15 cellular contexts compared by ENCODE assay signal in the genomic region with DNA sequence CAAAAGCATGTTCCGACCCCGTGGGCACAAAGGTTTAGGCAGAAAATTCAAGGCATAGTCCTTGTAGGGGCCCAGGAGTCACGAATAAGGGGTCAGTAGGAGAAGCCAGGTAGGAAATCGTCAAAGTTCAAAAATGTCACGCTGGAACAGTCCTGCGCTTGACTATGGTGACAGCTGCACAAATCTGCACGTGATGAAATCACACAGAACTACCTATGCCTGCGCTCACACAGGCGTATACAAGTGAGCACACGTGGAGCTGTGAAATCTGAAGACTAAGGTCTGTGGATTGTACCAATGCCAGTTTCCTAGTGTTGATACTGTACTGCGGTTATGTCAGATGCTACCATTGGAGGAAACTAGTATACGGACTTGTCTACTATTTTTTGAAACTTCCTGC.
DNase-seq lines count a peak whose midpoint lies in the region; ATAC-seq and TF ChIP-seq lines count a peak whose summit lies in the region.
"Had no signal": no experiment of that assay in that cellular context is flagged by ENCODE, and none has a peak within 500 bp of the region (broad histone marks: within the 10 kb centered on the region; RNA-seq: fewer than 3 reads in every experiment).

No MANE protein-coding gene starts in this region.

- no peaks in the 10 kb centered on the region for H3K9me3 Mint-ChIP-seq in nephron progenitor cell
- H3K9me3 Mint-ChIP-seq: CD4-positive, alpha-beta T cell; H9 had no signal

- peak overlapping the region in 1 of 2 experiments; percentile 45; a peak in 2 of 4 replicates for H3K4me3 ChIP-seq in SK-N-SH (ENCODE audit: low read depth in 2 of 2, low read length in 1 of 2)
- peak overlapping the region; percentile 5; the same call in 1 of the 2 replicates for H3K4me3 ChIP-seq in SJSA1
- H3K4me3 ChIP-seq in thyroid gland (replicated peaks in 1 of 3) = no peak overlapping the region
- H3K4me3 ChIP-seq: GM12878 had no signal

- H3K9me3 ChIP-seq in SK-N-SH = no peaks in the 10 kb centered on the region
- H3K9me3 ChIP-seq in SJSA1 (replicated peaks) = no peaks in the 10 kb centered on the region
- H3K9me3 ChIP-seq in thyroid gland = no peaks in the 10 kb centered on the region

- TF ChIP-seq POLR2A in thyroid gland (IDR thresholded peaks at IDR 0.05) = no peak

- no peak for TF ChIP-seq EP300 in SK-N-SH (IDR thresholded peaks at IDR 0.05; ENCODE audit: borderline replicate concordance in 1 of 2, low read depth in 1 of 2, low read length in 1 of 2)

- H3K27ac Mint-ChIP-seq in nephron progenitor cell = peak overlapping the region; percentile 62
- H3K27ac Mint-ChIP-seq: CD4-positive, alpha-beta T cell; H9 had no signal

- intact Hi-C loops in thyroid gland (cut with DNase I) = no loop called here

- H4K20me1 ChIP-seq in SK-N-SH (ENCODE audit: insufficient read depth) = no peaks in the 10 kb centered on the region

- H3K36me3 Mint-ChIP-seq in nephron progenitor cell (ENCODE audit: low read depth) = no peaks in the 10 kb centered on the region

- CTCF ChIA-PET in SK-N-SH (lab: Yijun Ruan, JAX) = interaction anchor here (0.7 to 5.5 kb wide), 25 partner anchors 11 to 613 kb away, joined by 3 to 47 read pairs (median 5); no protein-coding TSS in a partner anchor

- H2AFZ ChIP-seq in SK-N-SH (ENCODE audit: low read depth) = no peak overlapping the region

- no peak for TF ChIP-seq CTCF in SK-N-SH (IDR thresholded peaks at IDR 0.05)
- no peak for TF ChIP-seq CTCF in nephron progenitor cell (IDR thresholded peaks at IDR 0.05)
- no peak for TF ChIP-seq CTCF in thyroid gland (IDR thresholded peaks at IDR 0.05)

- no peak for TF ChIP-seq RAD21 in SK-N-SH (IDR thresholded peaks at IDR 0.05; ENCODE audit: low read length)

- H3K9ac ChIP-seq in SK-N-SH = no peak overlapping the region

- H3K36me3 ChIP-seq in SK-N-SH (replicated peaks in 1 of 2; ENCODE audit: control insufficient read depth in 1 of 2, insufficient read depth in 2 of 2, low read length in 1 of 2) (peaks cover 0 to 43% of the 10 kb centered on the region in 2 experiments), SJSA1 (peaks cover 3% of the 10 kb centered on the region; the same call in 1 of the 2 replicates), thyroid gland (no peaks in the 10 kb centered on the region)

- H3K4me1 ChIP-seq in SK-N-SH (ENCODE audit: control insufficient read depth in 1 of 2, insufficient read depth in 2 of 2, low read depth in 1 of 2, low read length in 1 of 2) (peaks cover 18 to 77% of the 10 kb centered on the region in 2 experiments), SJSA1 (replicated peaks) (peaks cover 79% of the 10 kb centered on the region), thyroid gland (peaks cover 48 to 50% of the 10 kb centered on the region in 2 donors)

- H3K27me3 ChIP-seq in SK-N-SH (ENCODE audit: insufficient read depth) (no peaks in the 10 kb centered on the region), SJSA1 (replicated peaks) (no peaks in the 10 kb centered on the region), thyroid gland (no peaks in the 10 kb centered on the region)

- DNase-seq in SK-N-SH = no peak
- peak in 1 of 2 experiments; percentile 23 for DNase-seq in SJSA1 (ENCODE audit: low read depth in 1 of 2, low spot score in 2 of 2)
- no peak for DNase-seq in nephron progenitor cell
- no peak for DNase-seq in thyroid gland
- DNase-seq in germinal center (ENCODE audit: low spot score) = no peak
- no peak for DNase-seq in iPS-NIHi7 (ENCODE audit: extremely low spot score)
- DNase-seq: C1 segment of cervical spinal cord; CD4-positive, alpha-beta T cell; DMS 273 treated with DMSO at 0.1 percent for 48 hours; GOT3 had no signal

- H3F3A ChIP-seq in SK-N-SH (replicated peaks; ENCODE audit: insufficient read depth) = peaks cover 2% of the 10 kb centered on the region

- POLR2A ChIA-PET in SK-N-SH (lab: Yijun Ruan, JAX) = interaction anchor here (0.8 to 10.9 kb wide), 12 partner anchors 35 to 120 kb away, joined by 3 to 190 read pairs (median 6); no protein-coding TSS in a partner anchor

- no peaks in the 10 kb centered on the region for H3K9me2 ChIP-seq in SK-N-SH

- no peak overlapping the region for H3K4me2 ChIP-seq in SK-N-SH

- peaks cover 3% of the 10 kb centered on the region for H3K27me3 Mint-ChIP-seq in nephron progenitor cell (ENCODE audit: low read depth, poor library complexity)

- H3K4me3 Mint-ChIP-seq in nephron progenitor cell = peak overlapping the region; percentile 44
- H3K4me3 Mint-ChIP-seq: CD4-positive, alpha-beta T cell; H9 had no signal

- ATAC-seq in SK-N-SH treated with all-trans-retinoic acid at 6 μM for 48 hours (no peak), HG03095 (IDR thresholded peaks at IDR 0.05; ENCODE audit: unreplicated experiment) (no peak)

- H3K79me2 ChIP-seq in SK-N-SH (ENCODE audit: insufficient read depth) = no peaks in the 10 kb centered on the region

- H3K4me1 Mint-ChIP-seq in nephron progenitor cell = peaks cover 12% of the 10 kb centered on the region

- H3K27ac ChIP-seq in SK-N-SH (ENCODE audit: low read depth in 2 of 2, low read length in 1 of 2) (peak overlapping the region in 1 of 2 experiments; percentile 100; a peak in 2 of 4 replicates), SJSA1 (peak overlapping the region; percentile 68), thyroid gland (peak overlapping the region; percentile 15 to 78 (median 62))
- H3K27ac ChIP-seq: 22Rv1 had no signal

- 74% methylated on average over 12 of the region's 12 CpGs for WGBS in SK-N-SH (ENCODE audit: low lambda C conversion rate)
- WGBS in thyroid gland, 2 donors = 72 to 81% methylated on average over 12 of the region's 12 CpGs

TF ChIP-seq in SK-N-SH, 30 proteins besides CTCF, POLR2A, EP300 and RAD21:
- TF ChIP-seq ELF1 (IDR thresholded peaks at IDR 0.05) = no peak
- no peak for TF ChIP-seq POLR2AphosphoS5 (IDR thresholded peaks at IDR 0.05; ENCODE audit: low read depth, low read length)
- no peak for TF ChIP-seq SMC3 (IDR thresholded peaks at IDR 0.05; ENCODE audit: low read depth, low read length)
- no peak for TF ChIP-seq SIN3A (IDR thresholded peaks at IDR 0.05; ENCODE audit: borderline replicate concordance, low read depth, low read length)
- TF ChIP-seq TAF1 (IDR thresholded peaks at IDR 0.05; ENCODE audit: borderline replicate concordance, low read depth, low read length) = no peak
- peak; percentile 72; the same call in 1 of the 2 replicates for TF ChIP-seq MXI1 (IDR thresholded peaks at IDR 0.05; ENCODE audit: low read depth, low read length)
- TF ChIP-seq EZH2phosphoT487 (IDR thresholded peaks at IDR 0.05; ENCODE audit: borderline replicate concordance, low read depth) = no peak
TF ChIP-seq in SK-N-SH: peak in this region for 1.

TF ChIP-seq in SK-N-SH treated with all-trans-retinoic acid at 6 μM for 48 hours, 23 proteins besides CTCF, POLR2A, EP300 and RAD21:
- TF ChIP-seq ZFP3 (CRISPR knock-in tag; IDR thresholded peaks at IDR 0.05) (no peak), PPARA (CRISPR knock-in tag; IDR thresholded peaks at IDR 0.05; ENCODE audit: borderline replicate concordance) (no peak), OSR1 (CRISPR knock-in tag; IDR thresholded peaks at IDR 0.05) (no peak), GLIS3 (CRISPR knock-in tag; IDR thresholded peaks at IDR 0.05) (no peak)
- TF ChIP-seq, protein P1, sequence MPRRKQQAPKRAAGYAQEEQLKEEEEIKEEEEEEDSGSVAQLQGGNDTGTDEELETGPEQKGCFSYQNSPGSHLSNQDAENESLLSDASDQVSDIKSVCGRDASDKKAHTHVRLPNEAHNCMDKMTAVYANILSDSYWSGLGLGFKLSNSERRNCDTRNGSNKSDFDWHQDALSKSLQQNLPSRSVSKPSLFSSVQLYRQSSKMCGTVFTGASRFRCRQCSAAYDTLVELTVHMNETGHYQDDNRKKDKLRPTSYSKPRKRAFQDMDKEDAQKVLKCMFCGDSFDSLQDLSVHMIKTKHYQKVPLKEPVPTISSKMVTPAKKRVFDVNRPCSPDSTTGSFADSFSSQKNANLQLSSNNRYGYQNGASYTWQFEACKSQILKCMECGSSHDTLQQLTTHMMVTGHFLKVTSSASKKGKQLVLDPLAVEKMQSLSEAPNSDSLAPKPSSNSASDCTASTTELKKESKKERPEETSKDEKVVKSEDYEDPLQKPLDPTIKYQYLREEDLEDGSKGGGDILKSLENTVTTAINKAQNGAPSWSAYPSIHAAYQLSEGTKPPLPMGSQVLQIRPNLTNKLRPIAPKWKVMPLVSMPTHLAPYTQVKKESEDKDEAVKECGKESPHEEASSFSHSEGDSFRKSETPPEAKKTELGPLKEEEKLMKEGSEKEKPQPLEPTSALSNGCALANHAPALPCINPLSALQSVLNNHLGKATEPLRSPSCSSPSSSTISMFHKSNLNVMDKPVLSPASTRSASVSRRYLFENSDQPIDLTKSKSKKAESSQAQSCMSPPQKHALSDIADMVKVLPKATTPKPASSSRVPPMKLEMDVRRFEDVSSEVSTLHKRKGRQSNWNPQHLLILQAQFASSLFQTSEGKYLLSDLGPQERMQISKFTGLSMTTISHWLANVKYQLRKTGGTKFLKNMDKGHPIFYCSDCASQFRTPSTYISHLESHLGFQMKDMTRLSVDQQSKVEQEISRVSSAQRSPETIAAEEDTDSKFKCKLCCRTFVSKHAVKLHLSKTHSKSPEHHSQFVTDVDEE (CRISPR knock-in tag; IDR thresholded peaks at IDR 0.05) = no peak; the same call in 1 of the 2 replicates
